Comparison of ENCODE assay signal across 3 cellular contexts in the genomic region with DNA sequence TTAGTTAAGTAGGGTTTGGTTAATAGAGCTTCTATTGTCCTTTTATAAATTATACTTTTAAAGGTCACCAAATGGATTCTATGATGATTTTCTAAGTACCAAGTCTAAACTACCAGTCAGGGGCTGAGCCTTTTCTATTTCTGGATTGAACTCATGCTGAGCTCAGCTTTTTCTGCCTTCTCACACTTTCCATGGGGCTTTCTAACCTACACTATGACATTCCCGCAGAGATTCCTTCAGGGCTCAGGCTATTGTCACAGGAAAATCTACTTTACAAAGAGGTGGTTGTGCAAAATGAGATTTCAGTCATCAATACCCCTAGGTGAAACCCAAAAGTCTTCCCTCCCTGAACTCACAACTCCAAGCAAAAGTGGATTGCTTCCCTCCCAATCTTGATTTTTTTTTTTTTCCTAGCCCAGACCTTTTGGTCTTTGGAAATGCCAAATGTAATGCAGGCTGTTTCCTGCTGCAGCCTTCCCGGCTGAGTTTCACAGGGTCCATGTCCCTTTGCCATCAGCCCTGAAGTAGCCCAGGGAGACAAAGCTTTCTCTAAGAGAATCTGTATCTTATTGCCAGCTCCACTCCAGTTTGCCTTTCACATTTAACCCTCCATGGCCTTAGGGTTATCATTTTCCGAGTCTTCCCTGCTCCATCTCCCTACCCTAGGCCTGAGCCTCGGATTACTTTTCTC.
TF ChIP-seq lines count a peak whose summit lies in the region.

No MANE protein-coding gene starts in this region.

TF ChIP-seq in HepG2, 621 proteins besides CTCF, POLR2A, EP300 and RAD21 (continued from another document and continues in another):
- TF ChIP-seq ETV6 (CRISPR knock-in tag; conservative IDR thresholded peaks at IDR 0.05) (no peak), FOXJ3 (CRISPR knock-in tag; IDR thresholded peaks at IDR 0.05; ENCODE audit: borderline replicate concordance) (no peak), TBL1XR1 (IDR thresholded peaks at IDR 0.05; ENCODE audit: borderline replicate concordance, low read length, partially characterized antibody) (no peak), PCBP1 (IDR thresholded peaks at IDR 0.05; ENCODE audit: borderline replicate concordance, low read depth, low read length) (no peak), MAFF (IDR thresholded peaks at IDR 0.05; ENCODE audit: low read depth, low read length) (peak; percentile 29; the same call in 1 of the 2 replicates), GTF3A (CRISPR knock-in tag; conservative IDR thresholded peaks at IDR 0.05) (no peak)
- TF ChIP-seq, protein P1, sequence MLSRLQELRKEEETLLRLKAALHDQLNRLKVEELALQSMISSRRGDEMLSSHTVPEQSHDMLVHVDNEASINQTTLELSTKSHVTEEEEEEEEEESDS (CRISPR knock-in tag; IDR thresholded peaks at IDR 0.05; ENCODE audit: borderline replicate concordance), result no peak

TF ChIP-seq in WTC11, 78 proteins besides CTCF, POLR2A, EP300 and RAD21 (continued from another document):
- TF ChIP-seq, protein P2, sequence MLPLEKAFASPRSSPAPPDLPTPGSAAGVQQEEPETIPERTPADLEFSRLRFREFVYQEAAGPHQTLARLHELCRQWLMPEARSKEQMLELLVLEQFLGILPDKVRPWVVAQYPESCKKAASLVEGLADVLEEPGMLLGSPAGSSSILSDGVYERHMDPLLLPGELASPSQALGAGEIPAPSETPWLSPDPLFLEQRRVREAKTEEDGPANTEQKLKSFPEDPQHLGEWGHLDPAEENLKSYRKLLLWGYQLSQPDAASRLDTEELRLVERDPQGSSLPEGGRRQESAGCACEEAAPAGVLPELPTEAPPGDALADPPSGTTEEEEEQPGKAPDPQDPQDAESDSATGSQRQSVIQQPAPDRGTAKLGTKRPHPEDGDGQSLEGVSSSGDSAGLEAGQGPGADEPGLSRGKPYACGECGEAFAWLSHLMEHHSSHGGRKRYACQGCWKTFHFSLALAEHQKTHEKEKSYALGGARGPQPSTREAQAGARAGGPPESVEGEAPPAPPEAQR (CRISPR knock-in tag; IDR thresholded peaks at IDR 0.05), result no peak
- TF ChIP-seq ESRRA (CRISPR knock-in tag; IDR thresholded peaks at IDR 0.05; ENCODE audit: borderline replicate concordance), result no peak
- TF ChIP-seq NFE2L1 (CRISPR knock-in tag; IDR thresholded peaks at IDR 0.05), result no peak
- TF ChIP-seq, protein P3, sequence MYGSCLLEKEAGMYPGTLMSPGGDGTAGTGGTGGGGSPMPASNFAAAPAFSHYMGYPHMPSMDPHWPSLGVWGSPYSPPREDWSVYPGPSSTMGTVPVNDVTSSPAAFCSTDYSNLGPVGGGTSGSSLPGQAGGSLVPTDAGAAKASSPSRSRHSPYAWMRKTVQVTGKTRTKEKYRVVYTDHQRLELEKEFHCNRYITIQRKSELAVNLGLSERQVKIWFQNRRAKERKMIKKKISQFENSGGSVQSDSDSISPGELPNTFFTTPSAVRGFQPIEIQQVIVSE (CRISPR knock-in tag; IDR thresholded peaks at IDR 0.05; ENCODE audit: borderline replicate concordance), result no peak

TF ChIP-seq in HEK293T, 16 proteins besides CTCF, POLR2A, EP300 and RAD21 (continued from another document):
- TF ChIP-seq BHLHE40 (IDR thresholded peaks at IDR 0.05; ENCODE audit: borderline replicate concordance) (no peak), ARNT (IDR thresholded peaks at IDR 0.05) (no peak)
- TF ChIP-seq, protein P4, sequence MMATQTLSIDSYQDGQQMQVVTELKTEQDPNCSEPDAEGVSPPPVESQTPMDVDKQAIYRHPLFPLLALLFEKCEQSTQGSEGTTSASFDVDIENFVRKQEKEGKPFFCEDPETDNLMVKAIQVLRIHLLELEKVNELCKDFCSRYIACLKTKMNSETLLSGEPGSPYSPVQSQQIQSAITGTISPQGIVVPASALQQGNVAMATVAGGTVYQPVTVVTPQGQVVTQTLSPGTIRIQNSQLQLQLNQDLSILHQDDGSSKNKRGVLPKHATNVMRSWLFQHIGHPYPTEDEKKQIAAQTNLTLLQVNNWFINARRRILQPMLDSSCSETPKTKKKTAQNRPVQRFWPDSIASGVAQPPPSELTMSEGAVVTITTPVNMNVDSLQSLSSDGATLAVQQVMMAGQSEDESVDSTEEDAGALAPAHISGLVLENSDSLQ (IDR thresholded peaks at IDR 0.05), result no peak
